Comparison of ENCODE assay signal across 7 cellular contexts in the genomic region with DNA sequence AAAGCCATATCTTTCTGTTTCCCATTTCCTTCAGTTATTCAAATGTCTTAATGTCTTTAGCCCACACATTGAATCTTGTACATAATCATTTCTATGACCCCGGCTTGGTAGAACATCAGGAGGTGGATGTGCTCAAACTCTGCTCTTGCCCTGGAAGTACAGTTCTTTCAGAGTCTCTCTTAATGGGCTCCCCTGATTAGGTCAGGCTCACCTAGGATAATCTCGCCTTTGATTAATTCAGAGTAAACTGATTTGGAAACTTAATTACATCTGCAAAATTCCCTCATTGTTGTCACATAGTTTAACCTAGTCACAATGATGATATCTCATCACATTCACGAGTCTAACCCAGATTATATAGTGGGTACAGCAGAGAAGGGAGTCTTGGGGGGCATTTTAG.
"Had no signal": no experiment of that assay in that cellular context is flagged by ENCODE, and none has a peak within 500 bp of the region (broad histone marks: within the 10 kb centered on the region; RNA-seq: fewer than 3 reads in every experiment).

No MANE protein-coding gene starts in this region.

- FAIRE-seq: HTR-8/SVneo had no signal

- H3K9ac ChIP-seq: GM23248 had no signal

- H3K4me3 ChIP-seq: GM23248 had no signal

- H2AFZ ChIP-seq: GM23248 had no signal

- DNase-seq: GOT3, H7, HCEC 1CT, IMR-90, KBM-7 had no signal

- H3K27ac ChIP-seq: GM23248 had no signal
